Comparison of ENCODE assay signal across 25 cellular contexts in the genomic region with DNA sequence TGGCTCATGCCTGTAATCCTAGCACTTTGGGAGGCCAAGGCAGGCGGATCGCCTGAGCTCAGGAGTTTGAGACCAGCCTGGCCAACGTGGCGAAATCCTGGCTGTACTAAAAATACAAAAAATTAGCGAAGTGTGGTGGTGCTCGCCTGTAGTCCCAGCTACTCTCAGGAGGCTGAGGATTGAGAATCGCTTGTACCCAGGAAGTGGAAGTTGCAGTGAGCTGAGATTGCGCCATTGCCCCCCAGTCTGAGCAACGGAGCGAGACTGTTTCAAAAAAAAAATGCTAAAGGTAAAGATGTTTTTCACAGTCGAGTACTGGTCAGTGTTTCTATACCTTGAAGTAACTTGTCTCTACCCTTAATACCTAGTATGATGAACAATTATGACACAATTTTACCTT.
"Had no signal": no experiment of that assay in that cellular context is flagged by ENCODE, and none has a peak within 500 bp of the region (broad histone marks: within the 10 kb centered on the region; RNA-seq: fewer than 3 reads in every experiment).

No MANE protein-coding gene starts in this region.

- H3K4me1 Mint-ChIP-seq: activated naive CD4-positive, alpha-beta T cell treated with anti-CD3 and anti-CD28 coated beads, Interleukin-2, amount 10 ng/mL, durations not matched to agents 7 days and 5 days; activated naive CD8-positive, alpha-beta T cell treated with anti-CD3 and anti-CD28 coated beads, Interleukin-2, amount 10 ng/mL, durations not matched to agents 7 days and 5 days; brain had no signal

- H3K27ac Mint-ChIP-seq: activated CD8-positive, alpha-beta T cell treated with anti-CD3 and anti-CD28 coated beads for 36 hours; activated naive CD4-positive, alpha-beta T cell treated with anti-CD3 and anti-CD28 coated beads, Interleukin-2, amount 10 ng/mL, durations not matched to agents 7 days and 5 days; activated naive CD8-positive, alpha-beta T cell treated with anti-CD3 and anti-CD28 coated beads, Interleukin-2, amount 10 ng/mL, durations not matched to agents 7 days and 5 days; activated T-cell treated with anti-CD3 and anti-CD28 coated beads, Interleukin-2, amount 50 U/mL, for 72 hours; T-helper 17 cell; T-helper 2 cell treated with Interferon-gamma antibody and Interleukin-4, amounts not matched to agents 5 μg/mL and 100 μg/mL, for 36 hours had no signal

- H3K9me3 Mint-ChIP-seq: activated CD8-positive, alpha-beta T cell treated with anti-CD3 and anti-CD28 coated beads for 36 hours; activated naive CD4-positive, alpha-beta T cell treated with anti-CD3 and anti-CD28 coated beads, Interleukin-2, amount 10 ng/mL, durations not matched to agents 7 days and 5 days; activated naive CD4-positive, alpha-beta T cell treated with anti-CD3 and anti-CD28 coated beads, Interleukin-2, amount 50 U/mL, for 72 hours; activated naive CD8-positive, alpha-beta T cell treated with anti-CD3 and anti-CD28 coated beads, Interleukin-2, amount 10 ng/mL, durations not matched to agents 7 days and 5 days; activated T-cell treated with anti-CD3 and anti-CD28 coated beads, Interleukin-2, amount 50 U/mL, for 72 hours; brain; T-helper 2 cell treated with Interferon-gamma antibody and Interleukin-4, amounts not matched to agents 5 μg/mL and 100 μg/mL, for 36 hours had no signal

- H3K4me3 ChIP-seq: ascending aorta, breast epithelium, cardiac muscle cell, colonic mucosa, esophagus squamous epithelium, gastroesophageal sphincter had no signal

- H3K27me3 Mint-ChIP-seq: activated CD8-positive, alpha-beta T cell treated with anti-CD3 and anti-CD28 coated beads for 36 hours; activated naive CD4-positive, alpha-beta T cell treated with anti-CD3 and anti-CD28 coated beads, Interleukin-2, amount 10 ng/mL, durations not matched to agents 7 days and 5 days; activated naive CD8-positive, alpha-beta T cell treated with anti-CD3 and anti-CD28 coated beads, Interleukin-2, amount 10 ng/mL, durations not matched to agents 7 days and 5 days; brain; T-helper 17 cell had no signal

- H3K4me3 Mint-ChIP-seq: activated CD8-positive, alpha-beta T cell treated with anti-CD3 and anti-CD28 coated beads for 36 hours; activated naive CD4-positive, alpha-beta T cell treated with anti-CD3 and anti-CD28 coated beads, Interleukin-2, amount 10 ng/mL, durations not matched to agents 7 days and 5 days; activated naive CD8-positive, alpha-beta T cell treated with anti-CD3 and anti-CD28 coated beads, Interleukin-2, amount 10 ng/mL, durations not matched to agents 7 days and 5 days; activated T-cell treated with anti-CD3 and anti-CD28 coated beads, Interleukin-2, amount 50 U/mL, for 72 hours; brain; T-helper 17 cell; T-helper 2 cell treated with Interferon-gamma antibody and Interleukin-4, amounts not matched to agents 5 μg/mL and 100 μg/mL, for 36 hours had no signal

- ATAC-seq: activated CD8-positive, alpha-beta T cell treated with anti-CD3 and anti-CD28 coated beads for 36 hours; activated naive CD4-positive, alpha-beta T cell treated with anti-CD3 and anti-CD28 coated beads, Interleukin-2, amount 50 U/mL, for 72 hours; activated T-cell treated with anti-CD3 and anti-CD28 coated beads, Interleukin-2, amount 50 U/mL, for 72 hours; gastroesophageal sphincter; T-helper 17 cell had no signal

- DNase-seq: activated CD4-positive, alpha-beta T cell treated with anti-CD3 and anti-CD28 coated beads for 48 hours; activated CD8-positive, alpha-beta memory T cell treated with anti-CD3 and anti-CD28 coated beads for 24 hours; activated CD8-positive, alpha-beta T cell treated with anti-CD3 and anti-CD28 coated beads for 36 hours; activated gamma-delta T cell; activated naive CD4-positive, alpha-beta T cell; activated naive CD4-positive, alpha-beta T cell treated with anti-CD3 and anti-CD28 coated beads, Interleukin-2, amount 10 ng/mL, durations not matched to agents 7 days and 5 days; activated naive CD8-positive, alpha-beta T cell treated with anti-CD3 and anti-CD28 coated beads, Interleukin-2, amount 10 ng/mL, durations not matched to agents 7 days and 5 days; activated T-cell treated with anti-CD3 and anti-CD28 coated beads, Interleukin-2, amount 50 U/mL, for 72 hours; central memory CD4-positive, alpha-beta T cell; cerebellar nuclear complex; colonic mucosa; effector CD8-positive, alpha-beta T cell; esophagus squamous epithelium; foreskin melanocyte; head of caudate nucleus; T-helper 1 cell; T-helper 17 cell; T1000 had no signal
